ENCODE assay signal across 7 cellular contexts in the genomic region with DNA sequence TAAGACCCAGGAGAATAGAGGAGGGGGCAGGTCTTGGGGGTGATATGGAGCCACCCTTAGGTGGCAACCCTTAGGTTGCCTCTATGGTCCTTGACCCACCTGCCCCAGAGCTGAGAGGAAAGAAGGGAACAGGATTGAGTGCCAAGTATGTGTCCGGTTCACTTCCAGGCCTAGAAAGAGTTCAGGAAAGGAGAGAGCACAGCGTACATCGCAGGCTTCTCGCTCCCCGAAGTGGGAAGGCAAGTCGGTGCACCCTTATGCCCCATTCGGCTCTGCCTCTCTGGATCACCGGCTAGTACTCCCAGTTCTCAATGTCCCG. TPM values are rescaled to one million over a fixed set of nuclear protein-coding genes. Genes with fewer than 3 reads are reported as not detected.
DNase-seq lines count a peak whose midpoint lies in the region; ATAC-seq, FAIRE-seq and TF ChIP-seq lines count a peak whose summit lies in the region.
"Had no signal": no experiment of that assay in that cellular context is flagged by ENCODE, and none has a peak within 500 bp of the region (broad histone marks: within the 10 kb centered on the region; RNA-seq: fewer than 3 reads in every experiment).

No MANE protein-coding gene starts in this region.

- H3K27ac ChIP-seq in suprapubic skin, result peak overlapping the region; percentile 47
- H3K27ac ChIP-seq: BLaER1 treated with 17β-estradiol and CSF1 and Interleukin-3, amounts not matched to agents 10 nM and 100 nM had no signal

- no peak for DNase-seq in activated T-cell treated with anti-CD3 and anti-CD28 coated beads, Interleukin-2, amount 50 U/mL, for 4 hours
- no peak for DNase-seq in activated T-cell treated with anti-CD3 and anti-CD28 coated beads, Interleukin-2, amount 50 U/mL, for 48 hours
- DNase-seq in left ventricle myocardium superior, result no peak
- DNase-seq in suprapubic skin (ENCODE audit: low spot score in 2 of 2), result no peak
- DNase-seq in foreskin fibroblast, result no peak
- no peak for DNase-seq in H54 (ENCODE audit: insufficient read length, low spot score)

- no peaks in the 10 kb centered on the region for H3K9me3 Mint-ChIP-seq in activated T-cell treated with anti-CD3 and anti-CD28 coated beads, Interleukin-2, amount 50 U/mL, for 4 hours

- no peaks in the 10 kb centered on the region for H3K9me3 ChIP-seq in suprapubic skin
- H3K9me3 ChIP-seq: BLaER1 treated with 17β-estradiol and CSF1 and Interleukin-3, amounts not matched to agents 10 nM and 100 nM had no signal

- 22% methylated on average over 9 of the region's 9 CpGs for WGBS in suprapubic skin

- no peak for ATAC-seq in activated T-cell treated with anti-CD3 and anti-CD28 coated beads, Interleukin-2, amount 50 U/mL, for 4 hours
- ATAC-seq in left ventricle myocardium superior, result peak; percentile 7

- TF ChIP-seq CTCF in suprapubic skin (IDR thresholded peaks at IDR 0.05), result no peak
- TF ChIP-seq CTCF in foreskin fibroblast (IDR thresholded peaks at IDR 0.05; ENCODE audit: low read depth, low read length), result no peak

- no peak for TF ChIP-seq EP300 in suprapubic skin (IDR thresholded peaks at IDR 0.05)

- H3K4me3 Mint-ChIP-seq in activated T-cell treated with anti-CD3 and anti-CD28 coated beads, Interleukin-2, amount 50 U/mL, for 4 hours, result peak overlapping the region; percentile 51

- no peaks in the 10 kb centered on the region for H3K36me3 ChIP-seq in suprapubic skin
- H3K36me3 ChIP-seq: BLaER1 treated with 17β-estradiol and CSF1 and Interleukin-3, amounts not matched to agents 10 nM and 100 nM had no signal

- H3K4me1 Mint-ChIP-seq in activated T-cell treated with anti-CD3 and anti-CD28 coated beads, Interleukin-2, amount 50 U/mL, for 4 hours (ENCODE audit: low read depth), result peaks cover 20% of the 10 kb centered on the region

- intact Hi-C loops in left ventricle myocardium superior (cut with micrococcal nuclease), result no loop called here

- H3K27me3 ChIP-seq in suprapubic skin, result peaks cover 89% of the 10 kb centered on the region

- H3K4me1 ChIP-seq in suprapubic skin, result peaks cover 37% of the 10 kb centered on the region

- TF ChIP-seq POLR2A in suprapubic skin (IDR thresholded peaks at IDR 0.05) (no peak), H54 (IDR thresholded peaks at IDR 0.05; ENCODE audit: low read depth, low read length) (no peak)

- peaks cover 85% of the 10 kb centered on the region for H3K27me3 Mint-ChIP-seq in activated T-cell treated with anti-CD3 and anti-CD28 coated beads, Interleukin-2, amount 50 U/mL, for 4 hours (ENCODE audit: low read depth)

- no peaks in the 10 kb centered on the region for H3K36me3 Mint-ChIP-seq in activated T-cell treated with anti-CD3 and anti-CD28 coated beads, Interleukin-2, amount 50 U/mL, for 4 hours (ENCODE audit: insufficient read depth)

- H3K4me3 ChIP-seq in suprapubic skin, result peak overlapping the region; percentile 51
- H3K4me3 ChIP-seq in foreskin fibroblast (ENCODE audit: low read depth in 1 of 2, low read length in 2 of 2), result no peak overlapping the region

- FAIRE-seq in H54 (lab: Jason Lieb, UNC), result no peak

RNA-seq across cellular contexts. Expression of a gene that starts 0.6 kb away (rescaled TPM):
- under 1 TPM; 0.05 to 0.08 (median 0.05) TPM for total RNA-seq in activated T-cell treated with anti-CD3 and anti-CD28 coated beads, Interleukin-2, amount 50 U/mL, for 4 hours
- total RNA-seq in left ventricle myocardium superior, result 0.15 TPM
- 10 to 100 TPM in 3 of 4 donors, 1 to 10 TPM in 1; 6.6 to 29.3 (median 19.9) TPM for total RNA-seq in suprapubic skin

RNA-seq across cellular contexts. Expression of a gene that starts 9.3 kb away (rescaled TPM):
- total RNA-seq in activated T-cell treated with anti-CD3 and anti-CD28 coated beads, Interleukin-2, amount 50 U/mL, for 4 hours, result 10 to 100 TPM; 13.9 to 15.6 (median 14.5) TPM
- total RNA-seq in left ventricle myocardium superior, result 33.8 TPM
- total RNA-seq in suprapubic skin, result 10 to 100 TPM; 22.3 to 46.4 (median 34.7) TPM

RNA-seq across cellular contexts. Expression of a gene that starts 18.9 kb away (rescaled TPM):
- total RNA-seq in activated T-cell treated with anti-CD3 and anti-CD28 coated beads, Interleukin-2, amount 50 U/mL, for 4 hours, result under 1 TPM; 0.27 to 0.63 (median 0.29) TPM
- total RNA-seq in left ventricle myocardium superior, result not detected
- total RNA-seq in suprapubic skin, result not detected

RNA-seq across cellular contexts. Expression of a gene that starts 19.0 kb away (rescaled TPM):
- 10 to 100 TPM; 56.6 to 62.1 (median 58.6) TPM for total RNA-seq in activated T-cell treated with anti-CD3 and anti-CD28 coated beads, Interleukin-2, amount 50 U/mL, for 4 hours
- total RNA-seq in left ventricle myocardium superior, result 53.5 TPM
- 10 to 100 TPM; 27.7 to 33.8 (median 31.2) TPM for total RNA-seq in suprapubic skin

RNA-seq across cellular contexts. Expression of a gene that starts 28.7 kb away (rescaled TPM):
- 1 to 10 TPM; 8.1 to 9.3 (median 9.0) TPM for total RNA-seq in activated T-cell treated with anti-CD3 and anti-CD28 coated beads, Interleukin-2, amount 50 U/mL, for 4 hours
- 4.0 TPM for total RNA-seq in left ventricle myocardium superior
- total RNA-seq in suprapubic skin, result 1 to 10 TPM; 1.3 to 2.0 (median 1.6) TPM
